In the genomic region with DNA sequence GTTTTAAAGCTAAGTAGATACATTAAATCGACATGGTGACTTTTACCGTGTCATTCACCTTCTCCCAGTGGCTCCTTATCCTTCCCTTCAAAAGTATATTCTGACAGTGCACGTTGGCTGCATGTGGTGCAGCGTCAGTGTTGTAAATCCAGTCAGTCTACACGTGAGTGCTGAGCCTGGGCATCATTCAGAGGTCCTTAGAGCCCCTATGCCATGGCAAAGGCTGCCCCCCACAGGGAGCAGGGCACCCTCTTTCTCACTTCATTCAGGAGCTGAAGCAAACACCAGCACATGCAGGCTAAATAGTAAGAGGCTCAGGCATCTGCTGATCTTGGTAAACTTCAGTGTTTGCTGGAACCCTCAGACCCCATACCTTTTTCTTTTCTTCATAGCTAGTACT, we compare ENCODE assay signal across 26 cellular contexts. TPM values are rescaled to one million over a fixed set of nuclear protein-coding genes. Genes with fewer than 3 reads are reported as not detected.
DNase-seq lines count a peak whose midpoint lies in the region; ATAC-seq and TF ChIP-seq lines count a peak whose summit lies in the region.
"Had no signal": no experiment of that assay in that cellular context is flagged by ENCODE, and none has a peak within 500 bp of the region (broad histone marks: within the 10 kb centered on the region; RNA-seq: fewer than 3 reads in every experiment).

No MANE protein-coding gene starts in this region.

- no peaks in the 10 kb centered on the region for H3K9me3 Mint-ChIP-seq in T-helper 1 cell treated with Interleukin-12 subunit alpha and Interleukin-12 subunit beta and Interleukin-4 antibody, amounts not matched to agents 30 μg/mL and 1 μg/mL, for 36 hours
- H3K9me3 Mint-ChIP-seq in CD8-positive, alpha-beta T cell: no peaks in the 10 kb centered on the region
- no peaks in the 10 kb centered on the region for H3K9me3 Mint-ChIP-seq in T-cell
- no peaks in the 10 kb centered on the region for H3K9me3 Mint-ChIP-seq in immature natural killer cell
- H3K9me3 Mint-ChIP-seq: mesothelial cell of epicardium, neural progenitor cell had no signal

- no peak for TF ChIP-seq CTCF in CD8-positive, alpha-beta T cell (IDR thresholded peaks at IDR 0.05)
- TF ChIP-seq CTCF in right atrium auricular region (IDR thresholded peaks at IDR 0.05): no peak

- intact Hi-C loops in CD8-positive, alpha-beta T cell (cut with DNase I, micrococcal nuclease): loop anchor here in 1 of 2 experiments (2.0 to 5.0 kb wide), 3 partner anchors 17 to 41 kb away; a partner anchor contains a TSS

- no peak overlapping the region for H3K4me3 Mint-ChIP-seq in T-helper 1 cell treated with Interleukin-12 subunit alpha and Interleukin-12 subunit beta and Interleukin-4 antibody, amounts not matched to agents 30 μg/mL and 1 μg/mL, for 36 hours
- no peak overlapping the region for H3K4me3 Mint-ChIP-seq in CD8-positive, alpha-beta T cell
- H3K4me3 Mint-ChIP-seq in T-cell (no peak overlapping the region), immature natural killer cell (no peak overlapping the region)
- H3K4me3 Mint-ChIP-seq: mesothelial cell of epicardium, neural progenitor cell had no signal

- H3K4me1 ChIP-seq in CD8-positive, alpha-beta T cell (ENCODE audit: insufficient read depth, low read length): peaks cover 5% of the 10 kb centered on the region
- H3K4me1 ChIP-seq in right atrium auricular region: no peaks in the 10 kb centered on the region
- H3K4me1 ChIP-seq: A549, BLaER1, esophagus squamous epithelium, SJSA1 had no signal

- no peak for ATAC-seq in CD8-positive, alpha-beta T cell
- ATAC-seq in T-cell (replicated peaks in 1 of 4): peak in 1 of 4 experiments; percentile 26
- ATAC-seq: A549, left cardiac atrium had no signal

- POLR2A ChIA-PET in CD8-positive, alpha-beta T cell (lab: Charles Lee): interaction anchor here (0.6 to 1.6 kb wide), 2 partner anchors 29 to 169 kb away, joined by 3 to 4 read pairs; no protein-coding TSS in a partner anchor
- POLR2A ChIA-PET in T-cell (lab: Charles Lee): no interaction called here

- H3K36me3 Mint-ChIP-seq in T-helper 1 cell treated with Interleukin-12 subunit alpha and Interleukin-12 subunit beta and Interleukin-4 antibody, amounts not matched to agents 30 μg/mL and 1 μg/mL, for 36 hours (ENCODE audit: low read depth): peaks cover 57% of the 10 kb centered on the region
- H3K36me3 Mint-ChIP-seq in CD8-positive, alpha-beta T cell: peaks cover 84% of the 10 kb centered on the region
- peaks cover 46% of the 10 kb centered on the region for H3K36me3 Mint-ChIP-seq in T-cell
- peaks cover 11 to 29% (median 23%) of the 10 kb centered on the region in 3 donors for H3K36me3 Mint-ChIP-seq in immature natural killer cell
- H3K36me3 Mint-ChIP-seq: mesothelial cell of epicardium had no signal

- CTCF ChIA-PET in CD8-positive, alpha-beta T cell (lab: Charles Lee): interaction anchor here (1.0 to 3.5 kb wide), 7 partner anchors 11 to 178 kb away, joined by 4 to 17 read pairs (median 6); a partner anchor contains a TSS
- CTCF ChIA-PET in T-cell (lab: Charles Lee): interaction anchor here (0.7 to 2.0 kb wide), 6 partner anchors 14 to 178 kb away, joined by 3 to 12 read pairs (median 4); no protein-coding TSS in a partner anchor

- H3K9me3 ChIP-seq in CD8-positive, alpha-beta T cell (ENCODE audit: low read length): no peaks in the 10 kb centered on the region
- H3K9me3 ChIP-seq in right atrium auricular region: no peaks in the 10 kb centered on the region
- H3K9me3 ChIP-seq: A549, BLaER1, esophagus squamous epithelium, SJSA1 had no signal

- no peak overlapping the region for H3K27ac ChIP-seq in CD8-positive, alpha-beta T cell (ENCODE audit: low read depth, low read length)
- H3K27ac ChIP-seq in right atrium auricular region: no peak overlapping the region
- H3K27ac ChIP-seq: A549, BLaER1, esophagus squamous epithelium, neural progenitor cell, PC-9, SJSA1 had no signal

- peak overlapping the region; percentile 55 for H3K27ac Mint-ChIP-seq in T-helper 1 cell treated with Interleukin-12 subunit alpha and Interleukin-12 subunit beta and Interleukin-4 antibody, amounts not matched to agents 30 μg/mL and 1 μg/mL, for 36 hours
- peak overlapping the region; percentile 83 for H3K27ac Mint-ChIP-seq in CD8-positive, alpha-beta T cell
- peak overlapping the region; percentile 66 to 84 for H3K27ac Mint-ChIP-seq in T-cell
- H3K27ac Mint-ChIP-seq in immature natural killer cell: peak overlapping the region; percentile 7 to 75 (median 48)
- H3K27ac Mint-ChIP-seq: mesothelial cell of epicardium, neural progenitor cell had no signal

- H3K36me3 ChIP-seq in CD8-positive, alpha-beta T cell (ENCODE audit: insufficient read depth, low read length): peaks cover 56% of the 10 kb centered on the region
- H3K36me3 ChIP-seq in right atrium auricular region: no peaks in the 10 kb centered on the region
- H3K36me3 ChIP-seq: neural progenitor cell, SJSA1 had no signal

- peaks cover 48% of the 10 kb centered on the region for H3K4me1 Mint-ChIP-seq in T-helper 1 cell treated with Interleukin-12 subunit alpha and Interleukin-12 subunit beta and Interleukin-4 antibody, amounts not matched to agents 30 μg/mL and 1 μg/mL, for 36 hours (ENCODE audit: low read depth)
- peaks cover 56% of the 10 kb centered on the region for H3K4me1 Mint-ChIP-seq in CD8-positive, alpha-beta T cell (ENCODE audit: low read depth)
- H3K4me1 Mint-ChIP-seq in T-cell (peaks cover 46 to 62% (median 58%) of the 10 kb centered on the region in 3 donors), immature natural killer cell (peaks cover 20 to 52% of the 10 kb centered on the region in 2 donors)
- H3K4me1 Mint-ChIP-seq: mesothelial cell of epicardium had no signal

- no peaks in the 10 kb centered on the region for H3K27me3 ChIP-seq in CD8-positive, alpha-beta T cell (ENCODE audit: insufficient read depth, low read length)
- peaks cover 0 to 4% of the 10 kb centered on the region in 2 donors for H3K27me3 ChIP-seq in right atrium auricular region
- H3K27me3 ChIP-seq: BLaER1, esophagus squamous epithelium, neural progenitor cell, SJSA1 had no signal

- H3K27me3 Mint-ChIP-seq in T-helper 1 cell treated with Interleukin-12 subunit alpha and Interleukin-12 subunit beta and Interleukin-4 antibody, amounts not matched to agents 30 μg/mL and 1 μg/mL, for 36 hours (ENCODE audit: low read depth): no peaks in the 10 kb centered on the region
- no peaks in the 10 kb centered on the region for H3K27me3 Mint-ChIP-seq in CD8-positive, alpha-beta T cell (ENCODE audit: low read depth)
- H3K27me3 Mint-ChIP-seq in T-cell (no peaks in the 10 kb centered on the region), immature natural killer cell (ENCODE audit: low read depth in 3 of 3) (peaks cover 0 to 1% (median 0%) of the 10 kb centered on the region in 3 donors)

- no peak overlapping the region for H3K4me3 ChIP-seq in CD8-positive, alpha-beta T cell (ENCODE audit: low read depth, low read length)
- no peak overlapping the region for H3K4me3 ChIP-seq in right atrium auricular region
- H3K4me3 ChIP-seq: A549, BLaER1, esophagus squamous epithelium, neural progenitor cell, PC-9, SJSA1, smooth muscle cell had no signal

- no peak for DNase-seq in T-helper 1 cell
- no peak for DNase-seq in CD8-positive, alpha-beta T cell
- DNase-seq in T-cell: no peak
- no peak for DNase-seq in immature natural killer cell
- no peak for DNase-seq in right atrium auricular region (ENCODE audit: low spot score)
- DNase-seq in stimulated activated naive CD4-positive, alpha-beta T cell treated with Interleukin-2 at 50 U/mL for 16 hours (lab: John Stamatoyannopoulos, UW): no peak
- DNase-seq in OCI-M2 (lab: John Stamatoyannopoulos, UW; ENCODE audit: unreplicated experiment): no peak
- DNase-seq: aorta; cerebellar nuclear complex; effector CD4-positive, alpha-beta T cell; esophagus squamous epithelium; HCEC 1CT; left cardiac atrium; NCI-H1436; NCI-H2171 treated with DMSO at 0.1 percent for 48 hours; NCI-H526 treated with DMSO at 0.1 percent for 48 hours; PC-9; stimulated activated CD4-positive, alpha-beta T cell treated with anti-CD3 and anti-CD28 coated beads, Interleukin-4, amount 100 ng/mL, for 24 hours; substantia nigra had no signal

RNA-seq across cellular contexts. Expression of a gene that starts 43.3 kb away (rescaled TPM):
- total RNA-seq in CD8-positive, alpha-beta T cell: 10 to 100 TPM; 58.2 to 65.2 TPM
- total RNA-seq in T-cell: 100 to 1,000 TPM; 118 to 148 (median 131) TPM
- 10 to 100 TPM; 21.9 to 63.9 (median 22.7) TPM for polyA plus RNA-seq in immature natural killer cell
- 1 to 10 TPM; 2.1 to 4.4 TPM for total RNA-seq in right atrium auricular region
- total RNA-seq: SJSA1 had no signal

Comparison
In these comparisons a context has a peak if more than half of its experiments do, and no peak if none do; other contexts are left out.
1. RNA of a gene that starts 43.3 kb away (total RNA-seq): 118 to 148 TPM in T-cell and 58.2 to 65.2 TPM in CD8-positive, alpha-beta T cell; 2.1 to 4.4 TPM in right atrium auricular region; every median in the first group is over 10 times any median in the second.
2. Peak in every context shown above with its lines, with median percentiles within 50 percentile points of each other: H3K27ac Mint-ChIP-seq.